21 cellular contexts compared by ENCODE assay signal in the genomic region with DNA sequence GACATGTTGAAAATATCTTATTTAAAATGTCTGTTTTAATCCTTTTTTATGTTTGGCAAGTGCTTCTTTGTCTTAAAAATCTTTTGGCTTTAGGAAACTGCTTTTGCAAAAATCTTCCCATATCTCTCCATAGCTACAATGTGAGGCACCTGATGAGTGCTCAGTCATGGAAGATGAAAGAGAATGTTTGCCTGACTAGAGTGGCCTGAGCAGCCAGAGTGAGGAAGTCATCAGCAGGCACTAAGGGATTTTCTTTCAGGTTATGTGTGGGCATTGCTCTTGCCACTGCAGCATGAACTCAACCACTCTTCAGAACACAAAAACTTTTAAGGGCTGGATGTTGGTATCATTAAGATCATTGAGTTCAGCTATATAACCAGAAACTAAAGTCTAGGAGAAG. TPM values are rescaled to one million over a fixed set of nuclear protein-coding genes. Genes with fewer than 3 reads are reported as not detected.
DNase-seq lines count a peak whose midpoint lies in the region; ATAC-seq lines count a peak whose summit lies in the region.
"Had no signal": no experiment of that assay in that cellular context is flagged by ENCODE, and none has a peak within 500 bp of the region (broad histone marks: within the 10 kb centered on the region; RNA-seq: fewer than 3 reads in every experiment).

No MANE protein-coding gene starts in this region.

- H3K27ac ChIP-seq in iPS-20b (ENCODE audit: low read length), result peak overlapping the region; percentile 27
- H3K27ac ChIP-seq: 22Rv1 had no signal

- H3K9me3 Mint-ChIP-seq in T-helper 2 cell treated with Interferon-gamma antibody and Interleukin-4, amounts not matched to agents 5 μg/mL and 100 μg/mL, for 36 hours, result no peaks in the 10 kb centered on the region
- H3K9me3 Mint-ChIP-seq in activated T-helper 1 cell treated with anti-CD3 and anti-CD28 coated beads, Interleukin-12 subunit alpha, Interleukin-12 subunit beta, Interleukin-2, Interleukin-4 antibody, amounts not matched to agents 30 ng/mL and 10 ng/mL and 1 ng/mL, durations not matched to agents 14 hours and 24 hours and 36 hours, result no peaks in the 10 kb centered on the region

- H3K27me3 ChIP-seq in HAP-1 (ENCODE audit: low read depth) (no peaks in the 10 kb centered on the region), iPS-20b (ENCODE audit: insufficient read depth, low read length) (no peaks in the 10 kb centered on the region)

- H3K27ac Mint-ChIP-seq in T-helper 2 cell treated with Interferon-gamma antibody and Interleukin-4, amounts not matched to agents 5 μg/mL and 100 μg/mL, for 36 hours, result peak overlapping the region; percentile 26
- H3K27ac Mint-ChIP-seq in activated T-helper 1 cell treated with anti-CD3 and anti-CD28 coated beads, Interleukin-12 subunit alpha, Interleukin-12 subunit beta, Interleukin-2, Interleukin-4 antibody, amounts not matched to agents 30 ng/mL and 10 ng/mL and 1 ng/mL, durations not matched to agents 14 hours and 24 hours and 36 hours, result peak overlapping the region; percentile 60

- H3K9ac ChIP-seq in iPS-20b (ENCODE audit: low read depth, low read length), result peak overlapping the region; percentile 3; the same call in 1 of the 2 replicates

- H3K4me3 ChIP-seq in HAP-1 (no peak overlapping the region), iPS-20b (ENCODE audit: low read length) (peak overlapping the region; percentile 11; the same call in 1 of the 2 replicates)

- no peaks in the 10 kb centered on the region for H3K9me3 ChIP-seq in HAP-1
- H3K9me3 ChIP-seq in iPS-20b (ENCODE audit: insufficient read depth, low read depth, low read length), result no peaks in the 10 kb centered on the region

- in situ Hi-C loops in HAP-1 (cut with MboI; ENCODE audit: low sequenced_read_pairs), result no loop called here

- no peaks in the 10 kb centered on the region for H3K27me3 Mint-ChIP-seq in T-helper 2 cell treated with Interferon-gamma antibody and Interleukin-4, amounts not matched to agents 5 μg/mL and 100 μg/mL, for 36 hours (ENCODE audit: low read depth)
- H3K27me3 Mint-ChIP-seq in activated T-helper 1 cell treated with anti-CD3 and anti-CD28 coated beads, Interleukin-12 subunit alpha, Interleukin-12 subunit beta, Interleukin-2, Interleukin-4 antibody, amounts not matched to agents 30 ng/mL and 10 ng/mL and 1 ng/mL, durations not matched to agents 14 hours and 24 hours and 36 hours (ENCODE audit: insufficient read depth), result no peaks in the 10 kb centered on the region

- ATAC-seq in HG02610 (IDR thresholded peaks at IDR 0.05; ENCODE audit: unreplicated experiment), result no peak
- no peak for ATAC-seq in GM18861 (IDR thresholded peaks at IDR 0.05; ENCODE audit: unreplicated experiment)
- ATAC-seq: HepG2 had no signal

- peaks cover 44% of the 10 kb centered on the region for H3K36me3 Mint-ChIP-seq in T-helper 2 cell treated with Interferon-gamma antibody and Interleukin-4, amounts not matched to agents 5 μg/mL and 100 μg/mL, for 36 hours (ENCODE audit: low read depth)
- H3K36me3 Mint-ChIP-seq in activated T-helper 1 cell treated with anti-CD3 and anti-CD28 coated beads, Interleukin-12 subunit alpha, Interleukin-12 subunit beta, Interleukin-2, Interleukin-4 antibody, amounts not matched to agents 30 ng/mL and 10 ng/mL and 1 ng/mL, durations not matched to agents 14 hours and 24 hours and 36 hours (ENCODE audit: low read depth), result peaks cover 34% of the 10 kb centered on the region

- no peak for DNase-seq in T-helper 2 cell treated with Interferon-gamma antibody and Interleukin-4, amounts not matched to agents 5 μg/mL and 100 μg/mL, for 36 hours (ENCODE audit: low spot score)
- DNase-seq in T-helper 2 cell (no peak), HAP-1 (ENCODE audit: low spot score in 2 of 2) (peak; percentile 9 to 15), HT-29 (ENCODE audit: low spot score) (no peak)
- DNase-seq in activated T-helper 1 cell treated with anti-CD3 and anti-CD28 coated beads, Interleukin-12 subunit alpha, Interleukin-12 subunit beta, Interleukin-2, Interleukin-4 antibody, amounts not matched to agents 30 ng/mL and 10 ng/mL and 1 ng/mL, durations not matched to agents 14 hours and 24 hours and 36 hours (ENCODE audit: low spot score), result no peak
- DNase-seq: COR-L47, DMS 273 treated with DMSO at 0.1 percent for 48 hours, GOT3, KG1, NCI-H1105 treated with DMSO at 0.1 percent for 48 hours, NCI-H1694, NCI-H510A, NCI-H774, OCI-M1, Right ventricle myocardium superior had no signal

- H3K4me1 ChIP-seq in HAP-1, result peaks cover 26% of the 10 kb centered on the region
- H3K4me1 ChIP-seq in iPS-20b (ENCODE audit: insufficient read depth, low read length), result peaks cover 24% of the 10 kb centered on the region; the same call in 1 of the 2 replicates

- intact Hi-C loops in activated T-helper 1 cell treated with anti-CD3 and anti-CD28 coated beads, Interleukin-12 subunit alpha, Interleukin-12 subunit beta, Interleukin-2, Interleukin-4 antibody, amounts not matched to agents 30 ng/mL and 10 ng/mL and 1 ng/mL, durations not matched to agents 14 hours and 24 hours and 36 hours (cut with micrococcal nuclease), result loop anchor here (2.0 to 5.0 kb wide), 2 partner anchors 13 to 62 kb away; a partner anchor contains a TSS

- H3K36me3 ChIP-seq in HAP-1 (replicated peaks), result peaks cover 12% of the 10 kb centered on the region
- H3K36me3 ChIP-seq in iPS-20b (ENCODE audit: insufficient read depth, low read depth, low read length), result peaks cover 40% of the 10 kb centered on the region

- H3K4me3 Mint-ChIP-seq in T-helper 2 cell treated with Interferon-gamma antibody and Interleukin-4, amounts not matched to agents 5 μg/mL and 100 μg/mL, for 36 hours, result no peak overlapping the region
- no peak overlapping the region for H3K4me3 Mint-ChIP-seq in activated T-helper 1 cell treated with anti-CD3 and anti-CD28 coated beads, Interleukin-12 subunit alpha, Interleukin-12 subunit beta, Interleukin-2, Interleukin-4 antibody, amounts not matched to agents 30 ng/mL and 10 ng/mL and 1 ng/mL, durations not matched to agents 14 hours and 24 hours and 36 hours
- H3K4me3 Mint-ChIP-seq: CD14-positive monocyte had no signal

- H3K4me1 Mint-ChIP-seq in T-helper 2 cell treated with Interferon-gamma antibody and Interleukin-4, amounts not matched to agents 5 μg/mL and 100 μg/mL, for 36 hours (ENCODE audit: low read depth), result peaks cover 33% of the 10 kb centered on the region
- H3K4me1 Mint-ChIP-seq in activated T-helper 1 cell treated with anti-CD3 and anti-CD28 coated beads, Interleukin-12 subunit alpha, Interleukin-12 subunit beta, Interleukin-2, Interleukin-4 antibody, amounts not matched to agents 30 ng/mL and 10 ng/mL and 1 ng/mL, durations not matched to agents 14 hours and 24 hours and 36 hours (ENCODE audit: low read depth), result peaks cover 38% of the 10 kb centered on the region

RNA-seq across cellular contexts. Expression of a gene that starts 47.9 kb away (rescaled TPM):
- total RNA-seq in activated T-helper 1 cell treated with anti-CD3 and anti-CD28 coated beads, Interleukin-12 subunit alpha, Interleukin-12 subunit beta, Interleukin-2, Interleukin-4 antibody, amounts not matched to agents 30 ng/mL and 10 ng/mL and 1 ng/mL, durations not matched to agents 14 hours and 24 hours and 36 hours, result 40.1 and 42.0 TPM in 2 replicates
- total RNA-seq in HT-29 (2014; rRNA removed; shearing (Covaris generic)), result 18.3 and 18.8 TPM in 2 replicates

Comparison
In these comparisons a context has a peak if more than half of its experiments do, and no peak if none do; other contexts are left out.
1. DNase-seq: peak in HAP-1 (2 of 2); none in T-helper 2 cell treated with Interferon-gamma antibody and Interleukin-4, amounts not matched to agents 5 μg/mL and 100 μg/mL, for 36 hours (single experiment), T-helper 2 cell (0 of 5), activated T-helper 1 cell treated with anti-CD3 and anti-CD28 coated beads, Interleukin-12 subunit alpha, Interleukin-12 subunit beta, Interleukin-2, Interleukin-4 antibody, amounts not matched to agents 30 ng/mL and 10 ng/mL and 1 ng/mL, durations not matched to agents 14 hours and 24 hours and 36 hours (single experiment) and HT-29 (single experiment).